12 cellular contexts compared by ENCODE assay signal in the genomic region with DNA sequence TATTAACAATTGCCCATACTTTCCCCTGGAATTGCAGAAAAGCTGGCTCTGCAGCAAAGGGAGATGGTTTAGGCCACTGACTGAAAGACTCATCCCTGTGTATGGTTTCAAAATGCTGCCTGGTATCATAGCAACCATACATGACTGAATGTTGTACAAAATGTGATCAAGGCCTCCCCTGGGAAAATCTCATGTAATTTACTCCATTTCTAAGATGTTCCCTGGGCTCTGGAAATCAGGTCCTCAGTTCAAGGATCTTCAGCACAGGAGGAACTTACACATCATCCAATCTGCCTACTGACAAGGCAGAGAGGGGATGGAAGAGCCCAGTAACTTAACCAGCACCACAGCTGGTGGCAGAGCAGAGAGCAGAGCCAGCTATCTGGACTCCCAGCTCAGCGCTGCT.
DNase-seq lines count a peak whose midpoint lies in the region; ATAC-seq and TF ChIP-seq lines count a peak whose summit lies in the region.
"Had no signal": no experiment of that assay in that cellular context is flagged by ENCODE, and none has a peak within 500 bp of the region (broad histone marks: within the 10 kb centered on the region; RNA-seq: fewer than 3 reads in every experiment).

No MANE protein-coding gene starts in this region.

- H3K27me3 Mint-ChIP-seq in osteocyte (ENCODE audit: unreplicated experiment), result no peaks in the 10 kb centered on the region

- peak overlapping the region; percentile 93 for H3K27ac Mint-ChIP-seq in osteocyte (ENCODE audit: unreplicated experiment)

- ATAC-seq in HG02884 (IDR thresholded peaks at IDR 0.05; ENCODE audit: unreplicated experiment), result no peak

- DNase-seq in ELR (ENCODE audit: low read depth), result peak; percentile 54
- peak; percentile 15 for DNase-seq in NCI-H2107 (lab: John Stamatoyannopoulos, UW)
- peak; percentile 24 for DNase-seq in epithelial cell of esophagus (ENCODE audit: low read depth)
- DNase-seq in osteocyte (ENCODE audit: extremely low spot score, unreplicated experiment), result no peak
- DNase-seq in RKO (ENCODE audit: low spot score), result no peak
- DNase-seq in SKM-1 treated with dmso at 0.1 percent for 144 hours (lab: John Stamatoyannopoulos, UW; ENCODE audit: unreplicated experiment), result no peak
- no peak for DNase-seq in GDM1 (lab: John Stamatoyannopoulos, UW)
- DNase-seq: activated naive CD4-positive, alpha-beta T cell; COR-L47; Peyer's patch had no signal

- H3K9me3 Mint-ChIP-seq in osteocyte (ENCODE audit: unreplicated experiment), result no peaks in the 10 kb centered on the region

- no peak overlapping the region for H3K4me3 Mint-ChIP-seq in osteocyte (ENCODE audit: unreplicated experiment)

- H3K4me1 Mint-ChIP-seq in osteocyte (ENCODE audit: unreplicated experiment), result peaks cover 81% of the 10 kb centered on the region

- H3K4me3 ChIP-seq in epithelial cell of esophagus (ENCODE audit: low read length), result no peak overlapping the region
- H3K4me3 ChIP-seq: Peyer's patch, right atrium auricular region had no signal

- TF ChIP-seq CTCF in epithelial cell of esophagus (IDR thresholded peaks at IDR 0.05; ENCODE audit: insufficient read depth, low read depth, low read length, missing control alignments) (no peak), osteocyte (IDR thresholded peaks at IDR 0.05) (no peak)

- H3K36me3 Mint-ChIP-seq in osteocyte (ENCODE audit: unreplicated experiment), result no peaks in the 10 kb centered on the region

Comparison
In these comparisons a context has a peak if more than half of its experiments do, and no peak if none do; other contexts are left out.
1. DNase-seq: peak in ELR (single experiment), NCI-H2107 (single experiment) and epithelial cell of esophagus (single experiment); none in osteocyte (single experiment), RKO (single experiment), SKM-1 treated with dmso at 0.1 percent for 144 hours (single experiment) and GDM1 (single experiment).